In the genomic region with DNA sequence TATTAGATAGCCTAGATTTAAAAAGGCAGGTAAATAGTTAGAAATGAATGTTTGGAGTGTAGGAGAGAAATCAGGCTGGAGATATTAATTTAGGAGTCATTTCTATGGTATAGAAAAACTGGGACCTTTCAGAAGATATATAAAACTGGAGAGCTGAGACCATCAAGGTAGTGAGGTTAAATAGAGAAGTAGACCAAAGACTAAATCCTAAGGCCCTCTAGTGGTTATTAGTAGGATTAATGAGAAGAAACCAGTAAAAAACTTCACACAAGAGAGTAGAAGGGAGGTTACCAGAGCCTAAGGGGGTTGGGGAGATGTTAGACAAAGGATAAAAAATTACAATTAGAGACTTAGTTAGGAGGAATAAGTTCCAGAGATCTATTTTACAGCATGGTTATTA, we compare ENCODE assay signal across 1 cellular context.
TF ChIP-seq lines count a peak whose summit lies in the region.

No MANE protein-coding gene starts in this region.

TF ChIP-seq in HepG2, 621 proteins besides CTCF, POLR2A, EP300 and RAD21 (continued from another document):
- TF ChIP-seq EED (CRISPR knock-in tag; IDR thresholded peaks at IDR 0.05) (no peak), SETDB1 (CRISPR knock-in tag; IDR thresholded peaks at IDR 0.05; ENCODE audit: borderline replicate concordance) (no peak), NCOR1 (IDR thresholded peaks at IDR 0.05; ENCODE audit: borderline replicate concordance, low read length) (no peak), ZNF557 (CRISPR knock-in tag; IDR thresholded peaks at IDR 0.05) (no peak), ZFP36L2 (CRISPR knock-in tag; IDR thresholded peaks at IDR 0.05) (no peak)
- TF ChIP-seq, protein P1, sequence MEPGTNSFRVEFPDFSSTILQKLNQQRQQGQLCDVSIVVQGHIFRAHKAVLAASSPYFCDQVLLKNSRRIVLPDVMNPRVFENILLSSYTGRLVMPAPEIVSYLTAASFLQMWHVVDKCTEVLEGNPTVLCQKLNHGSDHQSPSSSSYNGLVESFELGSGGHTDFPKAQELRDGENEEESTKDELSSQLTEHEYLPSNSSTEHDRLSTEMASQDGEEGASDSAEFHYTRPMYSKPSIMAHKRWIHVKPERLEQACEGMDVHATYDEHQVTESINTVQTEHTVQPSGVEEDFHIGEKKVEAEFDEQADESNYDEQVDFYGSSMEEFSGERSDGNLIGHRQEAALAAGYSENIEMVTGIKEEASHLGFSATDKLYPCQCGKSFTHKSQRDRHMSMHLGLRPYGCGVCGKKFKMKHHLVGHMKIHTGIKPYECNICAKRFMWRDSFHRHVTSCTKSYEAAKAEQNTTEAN (CRISPR knock-in tag; conservative IDR thresholded peaks at IDR 0.05) = no peak
- TF ChIP-seq, protein P2, sequence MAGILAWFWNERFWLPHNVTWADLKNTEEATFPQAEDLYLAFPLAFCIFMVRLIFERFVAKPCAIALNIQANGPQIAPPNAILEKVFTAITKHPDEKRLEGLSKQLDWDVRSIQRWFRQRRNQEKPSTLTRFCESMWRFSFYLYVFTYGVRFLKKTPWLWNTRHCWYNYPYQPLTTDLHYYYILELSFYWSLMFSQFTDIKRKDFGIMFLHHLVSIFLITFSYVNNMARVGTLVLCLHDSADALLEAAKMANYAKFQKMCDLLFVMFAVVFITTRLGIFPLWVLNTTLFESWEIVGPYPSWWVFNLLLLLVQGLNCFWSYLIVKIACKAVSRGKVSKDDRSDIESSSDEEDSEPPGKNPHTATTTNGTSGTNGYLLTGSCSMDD (CRISPR knock-in tag; IDR thresholded peaks at IDR 0.05) = no peak
- TF ChIP-seq, protein P3, sequence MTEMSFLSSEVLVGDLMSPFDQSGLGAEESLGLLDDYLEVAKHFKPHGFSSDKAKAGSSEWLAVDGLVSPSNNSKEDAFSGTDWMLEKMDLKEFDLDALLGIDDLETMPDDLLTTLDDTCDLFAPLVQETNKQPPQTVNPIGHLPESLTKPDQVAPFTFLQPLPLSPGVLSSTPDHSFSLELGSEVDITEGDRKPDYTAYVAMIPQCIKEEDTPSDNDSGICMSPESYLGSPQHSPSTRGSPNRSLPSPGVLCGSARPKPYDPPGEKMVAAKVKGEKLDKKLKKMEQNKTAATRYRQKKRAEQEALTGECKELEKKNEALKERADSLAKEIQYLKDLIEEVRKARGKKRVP (CRISPR knock-in tag; IDR thresholded peaks at IDR 0.05) = no peak
TF ChIP-seq in HepG2: peak in this region for 0.
